Comparison of ENCODE assay signal across 2 cellular contexts in genomic region chr5:135683227-135683626, GRCh38.
TF ChIP-seq lines count a peak whose summit lies in the region.

No MANE protein-coding gene starts in this region.

TF ChIP-seq in IMR-90, 13 proteins besides CTCF, POLR2A, EP300 and RAD21:
- TF ChIP-seq MAFK (IDR thresholded peaks at IDR 0.05; ENCODE audit: low read depth, low read length) (peak; percentile 97), FOS (IDR thresholded peaks at IDR 0.05; ENCODE audit: low read depth, low read length) (no peak)

TF ChIP-seq in H1, 55 proteins besides CTCF, POLR2A, EP300 and RAD21:
- peak; percentile 88 for TF ChIP-seq MAFK (IDR thresholded peaks at IDR 0.05; ENCODE audit: low read depth, low read length)
- TF ChIP-seq SIX5 (IDR thresholded peaks at IDR 0.05; ENCODE audit: low read depth, low read length), result no peak
- no peak for TF ChIP-seq CREB1 (IDR thresholded peaks at IDR 0.05)
- TF ChIP-seq SP2 (IDR thresholded peaks at IDR 0.05; ENCODE audit: low read length), result no peak
